18 cellular contexts compared by ENCODE assay signal in the genomic region with DNA sequence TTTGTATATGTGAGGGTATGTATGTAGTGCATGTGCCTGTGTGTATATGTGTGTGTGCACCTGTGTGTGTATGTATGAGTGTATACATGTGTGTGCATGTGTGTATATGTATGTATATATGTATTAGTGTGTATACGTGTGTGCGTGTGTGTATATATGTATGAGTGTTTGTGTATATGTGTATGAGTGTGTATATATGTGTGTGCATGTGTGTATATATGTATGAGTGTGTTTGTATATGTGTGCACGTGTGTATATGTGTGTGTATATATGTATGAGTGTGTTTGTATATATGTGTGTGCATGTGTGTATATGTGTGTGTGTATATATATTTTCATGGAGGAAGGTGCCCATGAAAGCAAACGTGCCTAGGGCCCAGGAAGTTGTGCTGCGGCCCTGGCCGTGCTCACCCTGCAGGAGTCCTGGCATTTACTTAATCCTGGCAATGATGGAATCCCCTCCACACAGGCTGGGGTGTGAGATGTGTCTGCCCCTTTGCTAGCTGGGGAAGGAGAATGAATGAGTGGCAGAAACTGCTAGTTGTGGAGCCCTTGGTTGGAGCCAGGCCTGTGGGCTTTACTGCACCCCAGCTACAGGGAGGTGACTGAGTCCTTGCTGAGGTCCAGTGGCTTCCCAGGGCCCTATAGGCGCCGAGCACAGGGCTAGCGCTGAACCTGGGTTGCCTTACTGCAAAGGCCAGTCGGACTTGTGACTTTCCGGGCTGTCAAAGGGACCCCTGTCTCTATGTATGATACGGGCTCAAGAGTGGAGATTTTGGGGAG.
"Had no signal": no experiment of that assay in that cellular context is flagged by ENCODE, and none has a peak within 500 bp of the region (broad histone marks: within the 10 kb centered on the region; RNA-seq: fewer than 3 reads in every experiment).

No MANE protein-coding gene starts in this region.

- H3K27ac Mint-ChIP-seq: dendritic cell treated with granulocyte-macrophage colony-stimulating factor and Interleukin-4, amounts not matched to agents 40 ng/mL and 50 ng/mL, for 4 days; endodermal cell; natural killer cell had no signal

- H3K36me3 Mint-ChIP-seq: natural killer cell, type B pancreatic cell had no signal

- DNase-seq: endodermal cell; erythroblast; foreskin melanocyte; left colon; mammary epithelial cell; mucosa of descending colon; natural killer cell; posterior cingulate gyrus; small intestine; stimulated activated CD4-positive, alpha-beta T cell treated with anti-CD3 and anti-CD28 coated beads, Interleukin-12 subunit alpha, Interleukin-12 subunit beta, amount 100 ng/mL, for 4 hours; stimulated activated naive CD4-positive, alpha-beta T cell treated with Interleukin-2 at 50 U/mL for 16 hours; thyroid gland; uterus had no signal

- H3K9me3 ChIP-seq: mucosa of descending colon, suprapubic skin, thyroid gland, uterus had no signal

- H3K36me3 ChIP-seq: suprapubic skin, thyroid gland, uterus had no signal

- H3K9me3 Mint-ChIP-seq: dendritic cell treated with granulocyte-macrophage colony-stimulating factor and Interleukin-4, amounts not matched to agents 40 ng/mL and 50 ng/mL, for 4 days; endodermal cell; natural killer cell; type B pancreatic cell had no signal

- FAIRE-seq: endothelial cell of umbilical vein, small intestine had no signal

- H3K27me3 Mint-ChIP-seq: type B pancreatic cell had no signal

- H3K27me3 ChIP-seq: hepatocyte, thyroid gland, uterus had no signal

- H3K4me3 ChIP-seq: hepatocyte, mucosa of descending colon, suprapubic skin, thyroid gland, uterus had no signal

- H3K4me2 ChIP-seq: hepatocyte had no signal

- H2AFZ ChIP-seq: hepatocyte had no signal

- H3K4me1 Mint-ChIP-seq: natural killer cell had no signal

- H3K79me2 ChIP-seq: hepatocyte had no signal

- H3K27ac ChIP-seq: hepatocyte, suprapubic skin, thyroid gland, uterus had no signal

- ATAC-seq: left colon, mucosa of descending colon had no signal

- H3K4me1 ChIP-seq: suprapubic skin, thyroid gland, uterus had no signal

- H3K4me3 Mint-ChIP-seq: dendritic cell treated with granulocyte-macrophage colony-stimulating factor and Interleukin-4, amounts not matched to agents 40 ng/mL and 50 ng/mL, for 4 days; endodermal cell; natural killer cell; type B pancreatic cell had no signal
